In the genomic region with DNA sequence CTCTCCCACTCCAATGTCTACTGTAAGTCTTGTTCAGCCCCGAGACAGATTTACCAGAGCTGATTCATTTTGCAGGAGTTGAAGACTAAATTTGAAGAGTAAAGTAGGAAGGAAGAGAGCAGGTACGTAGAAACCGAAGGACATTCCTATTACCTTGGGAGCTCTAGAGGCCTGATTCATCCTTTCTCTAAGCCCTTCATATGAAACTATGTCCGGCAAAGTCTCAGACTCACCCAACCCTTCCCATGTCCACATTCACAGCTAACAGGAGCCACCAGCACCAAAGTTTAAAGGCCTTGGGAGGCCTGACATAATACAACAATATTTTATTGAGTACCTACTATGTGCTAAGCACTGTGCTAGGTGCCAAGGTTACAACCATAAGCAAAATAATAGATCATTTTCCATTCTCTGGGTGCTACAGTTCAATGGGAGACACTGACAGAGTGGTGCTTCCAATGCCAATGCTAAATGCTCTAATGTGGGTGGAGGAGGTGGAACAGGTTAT, we compare ENCODE assay signal across 1 cellular context.
TF ChIP-seq lines count a peak whose summit lies in the region.

No MANE protein-coding gene starts in this region.

TF ChIP-seq in GM12878, 131 proteins besides CTCF, POLR2A, EP300 and RAD21:
- TF ChIP-seq CUX1 (IDR thresholded peaks at IDR 0.05; ENCODE audit: insufficient replicate concordance, low read depth, low read length) (no peak), ETV6 (conservative IDR thresholded peaks at IDR 0.05 in 1 of 2, IDR thresholded peaks at IDR 0.05 in 1 of 2; ENCODE audit: borderline replicate concordance in 1 of 2, low read depth in 1 of 2) (peak in 1 of 2 experiments; percentile 10; a peak in 1 of 4 replicates)
